In the genomic region with DNA sequence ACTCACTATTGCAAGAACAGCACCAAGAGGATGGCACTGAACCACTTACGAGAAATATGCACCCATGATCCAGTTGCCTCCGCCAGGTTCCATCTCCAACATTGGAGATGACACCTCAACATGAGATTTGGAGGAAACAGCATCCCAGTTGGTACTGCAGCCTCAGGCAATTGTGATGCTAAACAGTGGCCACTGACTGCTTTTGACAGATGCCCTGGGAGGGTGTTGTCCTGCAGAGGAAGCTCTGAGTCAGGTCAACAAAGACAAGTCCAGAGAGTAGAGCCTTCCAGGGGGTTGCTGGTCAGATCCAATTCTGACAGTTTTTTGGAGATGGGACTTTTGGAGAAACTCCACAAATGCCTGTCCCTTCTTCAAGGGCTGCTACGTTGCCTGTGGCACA, we compare ENCODE assay signal across 38 cellular contexts.
"Had no signal": no experiment of that assay in that cellular context is flagged by ENCODE, and none has a peak within 500 bp of the region (broad histone marks: within the 10 kb centered on the region; RNA-seq: fewer than 3 reads in every experiment).

No MANE protein-coding gene starts in this region.

- H3K4me1 Mint-ChIP-seq: activated naive CD8-positive, alpha-beta T cell treated with anti-CD3 and anti-CD28 coated beads for 36 hours had no signal

- H3K4me3 Mint-ChIP-seq: activated CD8-positive, alpha-beta T cell treated with anti-CD3 and anti-CD28 coated beads, Interleukin-2, amount 10 ng/mL, durations not matched to agents 7 days and 5 days; activated naive CD8-positive, alpha-beta T cell treated with anti-CD3 and anti-CD28 coated beads for 36 hours; activated T-helper 1 cell treated with anti-CD3 and anti-CD28 coated beads, Interleukin-12 subunit alpha, Interleukin-12 subunit beta, Interleukin-2, Interleukin-4 antibody, amounts not matched to agents 30 ng/mL and 10 ng/mL and 1 ng/mL, durations not matched to agents 14 hours and 24 hours and 36 hours had no signal

- H3K9me3 Mint-ChIP-seq: activated T-cell treated with anti-CD3 and anti-CD28 coated beads, Interleukin-2, amount 50 U/mL, for 4 hours; activated T-helper 1 cell treated with anti-CD3 and anti-CD28 coated beads, Interleukin-12 subunit alpha, Interleukin-12 subunit beta, Interleukin-2, Interleukin-4 antibody, amounts not matched to agents 30 ng/mL and 10 ng/mL and 1 ng/mL, durations not matched to agents 14 hours and 24 hours and 36 hours; central memory CD8-positive, alpha-beta T cell had no signal

- ATAC-seq: activated CD8-positive, alpha-beta T cell treated with anti-CD3 and anti-CD28 coated beads, Interleukin-2, amount 10 ng/mL, durations not matched to agents 7 days and 5 days; activated T-cell treated with anti-CD3 and anti-CD28 coated beads, Interleukin-2, amount 50 U/mL, for 4 hours; PC-3; Right ventricle myocardium inferior; SK-N-SH treated with all-trans-retinoic acid at 6 μM for 48 hours; T-cell had no signal

- DNase-seq: activated CD4-positive, alpha-beta T cell treated with anti-CD3 and anti-CD28 coated beads for 1 hour; activated CD4-positive, alpha-beta T cell treated with anti-CD3 and anti-CD28 coated beads for 48 hours; activated CD4-positive, alpha-beta T cell treated with anti-CD3 and anti-CD28 coated beads, Interleukin-2, amount 50 U/mL, for 4 hours; activated CD4-positive, CD25-positive, alpha-beta regulatory T cell; activated CD8-positive, alpha-beta memory T cell treated with anti-CD3 and anti-CD28 coated beads, Interleukin-2, amount 50 U/mL, for 4 hours; activated CD8-positive, alpha-beta T cell treated with anti-CD3 and anti-CD28 coated beads, Interleukin-2, amount 10 ng/mL, durations not matched to agents 7 days and 5 days; activated effector memory CD4-positive, alpha-beta T cell treated with anti-CD3 and anti-CD28 coated beads, Interleukin-2, amount 50 U/mL, for 16 hours; activated naive CD4-positive, alpha-beta T cell; activated naive CD4-positive, alpha-beta T cell treated with anti-CD3 and anti-CD28 coated beads, Interleukin-2, amount 50 U/mL, for 16 hours; activated naive CD8-positive, alpha-beta T cell treated with anti-CD3 and anti-CD28 coated beads for 36 hours; activated T-cell treated with anti-CD3 and anti-CD28 coated beads for 4 hours; activated T-cell treated with anti-CD3 and anti-CD28 coated beads, Interleukin-2, amount 50 U/mL, for 4 hours; amniotic stem cell; aorta; brain microvascular endothelial cell; colonic mucosa; Karpas-422; NCI-H1105; NCI-H1436; NCI-H1694; NCI-H1930; NCI-H2081 treated with DMSO at 0.1 percent for 48 hours; NCI-H226; NCI-H446 treated with DMSO at 0.1 percent for 48 hours; NCI-H524; NCI-H69; PC-3; Peyer's patch; SIG-M5; T-cell; T-helper 9 cell had no signal

- H3K27ac ChIP-seq: brain microvascular endothelial cell, cardiac muscle cell, colonic mucosa, Peyer's patch, RWPE1, VCaP had no signal

- H3K27ac Mint-ChIP-seq: activated CD8-positive, alpha-beta T cell treated with anti-CD3 and anti-CD28 coated beads, Interleukin-2, amount 10 ng/mL, durations not matched to agents 7 days and 5 days; activated naive CD8-positive, alpha-beta T cell treated with anti-CD3 and anti-CD28 coated beads for 36 hours; activated T-helper 1 cell treated with anti-CD3 and anti-CD28 coated beads, Interleukin-12 subunit alpha, Interleukin-12 subunit beta, Interleukin-2, Interleukin-4 antibody, amounts not matched to agents 30 ng/mL and 10 ng/mL and 1 ng/mL, durations not matched to agents 14 hours and 24 hours and 36 hours had no signal

- H3K36me3 ChIP-seq: brain microvascular endothelial cell, cardiac muscle cell, colonic mucosa, Peyer's patch had no signal

- H3K27me3 ChIP-seq: brain microvascular endothelial cell, cardiac muscle cell, colonic mucosa, Peyer's patch had no signal

- H3K9me3 ChIP-seq: colonic mucosa, Peyer's patch had no signal

- H3K4me1 ChIP-seq: colonic mucosa, Peyer's patch had no signal

- H3K36me3 Mint-ChIP-seq: T-cell had no signal

- H3K4me3 ChIP-seq: cardiac muscle cell, colonic mucosa, Peyer's patch had no signal

- H3K27me3 Mint-ChIP-seq: activated naive CD8-positive, alpha-beta T cell treated with anti-CD3 and anti-CD28 coated beads for 36 hours had no signal
